9 cellular contexts compared by ENCODE assay signal in the genomic region with DNA sequence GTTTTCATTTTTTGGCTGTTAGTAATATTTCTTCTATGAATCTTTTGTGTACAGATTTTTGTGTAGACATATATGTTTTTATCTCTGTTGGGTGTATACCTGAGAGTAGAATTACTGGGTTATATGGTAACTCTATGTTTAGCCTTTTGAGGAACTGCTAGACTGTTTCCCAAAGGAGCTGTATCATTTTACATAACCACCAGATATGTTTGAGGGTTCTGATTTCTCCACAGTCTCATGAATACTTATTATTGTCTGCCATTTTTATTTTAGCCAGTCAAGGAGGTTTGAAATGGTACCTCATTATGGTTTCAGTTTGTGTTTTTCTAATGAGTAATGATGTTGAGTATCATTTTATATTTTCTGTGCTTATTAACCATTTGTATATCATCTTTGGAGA. TPM values are rescaled to one million over a fixed set of nuclear protein-coding genes. Genes with fewer than 3 reads are reported as not detected.
DNase-seq lines count a peak whose midpoint lies in the region; ATAC-seq and TF ChIP-seq lines count a peak whose summit lies in the region.
"Had no signal": no experiment of that assay in that cellular context is flagged by ENCODE, and none has a peak within 500 bp of the region (broad histone marks: within the 10 kb centered on the region; RNA-seq: fewer than 3 reads in every experiment).

No MANE protein-coding gene starts in this region.

- peaks cover 37% of the 10 kb centered on the region for H3K4me1 Mint-ChIP-seq in activated CD4-positive, alpha-beta T cell treated with anti-CD3 and anti-CD28 coated beads for 36 hours
- H3K4me1 Mint-ChIP-seq in stimulated activated naive CD8-positive, alpha-beta T cell treated with anti-CD3 and anti-CD28 coated beads, Interleukin-15, amount 100 ng/mL, for 72 hours = peaks cover 35% of the 10 kb centered on the region

- POLR2A ChIA-PET in activated CD4-positive, alpha-beta T cell treated with anti-CD3 and anti-CD28 coated beads for 36 hours (lab: Charles Lee) = no interaction called here

- DNase-seq in activated CD4-positive, alpha-beta T cell treated with anti-CD3 and anti-CD28 coated beads for 36 hours = no peak
- no peak for DNase-seq in activated CD4-positive, alpha-beta T cell treated with anti-CD3 and anti-CD28 coated beads, Interleukin-2, amount 50 U/mL, for 48 hours
- no peak for DNase-seq in fibroblast of pulmonary artery (ENCODE audit: low read depth)
- DNase-seq in stimulated activated naive CD8-positive, alpha-beta T cell treated with anti-CD3 and anti-CD28 coated beads, Interleukin-15, amount 100 ng/mL, for 72 hours = no peak
- no peak for DNase-seq in head of caudate nucleus
- no peak for DNase-seq in thyroid gland
- DNase-seq: activated effector memory CD4-positive, alpha-beta T cell treated with anti-CD3 and anti-CD28 coated beads, Interleukin-2, amount 50 U/mL, for 16 hours had no signal

- peak overlapping the region; percentile 96 for H3K9ac ChIP-seq in SU-DHL-6 (ENCODE audit: low read length)

- peak overlapping the region; percentile 99 for H3K4me2 ChIP-seq in SU-DHL-6 (ENCODE audit: low read depth, low read length, poor library complexity, severe bottlenecking)

- no peaks in the 10 kb centered on the region for H3K27me3 Mint-ChIP-seq in activated CD4-positive, alpha-beta T cell treated with anti-CD3 and anti-CD28 coated beads for 36 hours
- no peaks in the 10 kb centered on the region for H3K27me3 Mint-ChIP-seq in stimulated activated naive CD8-positive, alpha-beta T cell treated with anti-CD3 and anti-CD28 coated beads, Interleukin-15, amount 100 ng/mL, for 72 hours

- peak overlapping the region; percentile 91 for H3K4me3 Mint-ChIP-seq in activated CD4-positive, alpha-beta T cell treated with anti-CD3 and anti-CD28 coated beads for 36 hours
- H3K4me3 Mint-ChIP-seq in stimulated activated naive CD8-positive, alpha-beta T cell treated with anti-CD3 and anti-CD28 coated beads, Interleukin-15, amount 100 ng/mL, for 72 hours = peak overlapping the region; percentile 86 to 99

- intact Hi-C loops in activated CD4-positive, alpha-beta T cell treated with anti-CD3 and anti-CD28 coated beads for 36 hours (cut with DNase I, micrococcal nuclease) = loop anchor here (2.0 to 5.0 kb wide), 7 partner anchors 57 to 1669 kb away; a partner anchor contains a TSS
- intact Hi-C loops in head of caudate nucleus (cut with DNase I) = loop anchor here (5.0 kb wide), 2 partner anchors 74 to 154 kb away; a partner anchor contains a TSS
- intact Hi-C loops in thyroid gland (cut with DNase I) = loop anchor here (5.0 to 10.0 kb wide), 2 partner anchors 69 to 151 kb away; a partner anchor contains a TSS

- H4K20me1 ChIP-seq in SU-DHL-6 (ENCODE audit: low read depth, low read length) = no peaks in the 10 kb centered on the region

- peaks cover 24% of the 10 kb centered on the region for H3K36me3 Mint-ChIP-seq in activated CD4-positive, alpha-beta T cell treated with anti-CD3 and anti-CD28 coated beads for 36 hours (ENCODE audit: low read depth)

- CTCF ChIA-PET in activated CD4-positive, alpha-beta T cell treated with anti-CD3 and anti-CD28 coated beads for 36 hours (lab: Charles Lee) = interaction anchor here (1.2 kb wide), 1 partner anchor 129 kb away, joined by 3 read pairs; no protein-coding TSS in a partner anchor

- no peak for TF ChIP-seq POLR2A in thyroid gland (IDR thresholded peaks at IDR 0.05)

- TF ChIP-seq CTCF in SU-DHL-6 (IDR thresholded peaks at IDR 0.05; ENCODE audit: insufficient read depth, low read length, poor library complexity, severe bottlenecking) (no peak), fibroblast of pulmonary artery (IDR thresholded peaks at IDR 0.05; ENCODE audit: low read length, missing control alignments) (no peak), thyroid gland (IDR thresholded peaks at IDR 0.05) (no peak)

- no peaks in the 10 kb centered on the region for H3K9me3 Mint-ChIP-seq in activated CD4-positive, alpha-beta T cell treated with anti-CD3 and anti-CD28 coated beads for 36 hours (ENCODE audit: low read depth)
- no peaks in the 10 kb centered on the region for H3K9me3 Mint-ChIP-seq in stimulated activated naive CD8-positive, alpha-beta T cell treated with anti-CD3 and anti-CD28 coated beads, Interleukin-15, amount 100 ng/mL, for 72 hours

- H3K27me3 ChIP-seq in SU-DHL-6 (ENCODE audit: low read length) (no peaks in the 10 kb centered on the region), thyroid gland (no peaks in the 10 kb centered on the region)

- peak overlapping the region; percentile 97 for H3K4me3 ChIP-seq in SU-DHL-6 (ENCODE audit: insufficient read depth, low read length, poor library complexity, severe bottlenecking)
- peak overlapping the region; percentile 94 for H3K4me3 ChIP-seq in fibroblast of pulmonary artery (replicated peaks; ENCODE audit: low read depth, low read length)
- peak overlapping the region in 1 of 3 donors; percentile 55 for H3K4me3 ChIP-seq in thyroid gland (replicated peaks in 1 of 3)

- H3F3A ChIP-seq in SU-DHL-6 (ENCODE audit: insufficient read depth) = peaks cover 7% of the 10 kb centered on the region; the same call in 1 of the 2 replicates

- H3K36me3 ChIP-seq in SU-DHL-6 (ENCODE audit: low read length) (no peaks in the 10 kb centered on the region), thyroid gland (no peaks in the 10 kb centered on the region)

- no peak overlapping the region for H3K27ac ChIP-seq in SU-DHL-6 (ENCODE audit: low read depth, low read length)
- H3K27ac ChIP-seq in thyroid gland = no peak overlapping the region

- peaks cover 64% of the 10 kb centered on the region for H3K79me2 ChIP-seq in SU-DHL-6 (ENCODE audit: insufficient read depth, low read length)

- peaks cover 18 to 27% of the 10 kb centered on the region in 2 donors for H3K4me1 ChIP-seq in thyroid gland

- H3K27ac Mint-ChIP-seq in activated CD4-positive, alpha-beta T cell treated with anti-CD3 and anti-CD28 coated beads for 36 hours = peak overlapping the region; percentile 92
- H3K27ac Mint-ChIP-seq in stimulated activated naive CD8-positive, alpha-beta T cell treated with anti-CD3 and anti-CD28 coated beads, Interleukin-15, amount 100 ng/mL, for 72 hours = peak overlapping the region; percentile 95 to 97

- H3K9me3 ChIP-seq in SU-DHL-6 (ENCODE audit: insufficient read depth, low read length) (no peaks in the 10 kb centered on the region), thyroid gland (no peaks in the 10 kb centered on the region)

- no peak for ATAC-seq in activated CD4-positive, alpha-beta T cell treated with anti-CD3 and anti-CD28 coated beads for 36 hours
- no peak for ATAC-seq in stimulated activated naive CD8-positive, alpha-beta T cell treated with anti-CD3 and anti-CD28 coated beads, Interleukin-15, amount 100 ng/mL, for 72 hours
- ATAC-seq in HG03442 (IDR thresholded peaks at IDR 0.05; ENCODE audit: unreplicated experiment) = no peak

- H3K9me2 ChIP-seq in SU-DHL-6 (replicated peaks; ENCODE audit: insufficient read depth, low read length) = no peaks in the 10 kb centered on the region

- no peak overlapping the region for H2AFZ ChIP-seq in SU-DHL-6 (ENCODE audit: low read depth, low read length, severe bottlenecking)

RNA-seq across cellular contexts. Expression of a gene that starts 1.9 kb away (rescaled TPM):
- total RNA-seq in activated CD4-positive, alpha-beta T cell treated with anti-CD3 and anti-CD28 coated beads for 36 hours = 10 to 100 TPM; 27.0 to 27.6 TPM
- total RNA-seq in thyroid gland = 100 to 1,000 TPM in 1 of 4 donors, 10 to 100 TPM in 3; 63.5 to 139 (median 85.4) TPM
